In genomic region chr12:122078141-122079037, GRCh38 we compare ENCODE assay signal across 1 cellular context.
TF ChIP-seq lines count a peak whose summit lies in the region.

Gene MLXIP (plus strand): TSS chr12:122078756. CDS start chr12:122078854, 98 bp downstream.

TF ChIP-seq in HepG2, 621 proteins besides CTCF, POLR2A, EP300 and RAD21 (continued from another document and continues in another):
- no peak for TF ChIP-seq MLLT10 (CRISPR knock-in tag; IDR thresholded peaks at IDR 0.05)
- no peak for TF ChIP-seq TEAD3 (CRISPR knock-in tag; optimal IDR thresholded peaks at IDR 0.05; ENCODE audit: borderline replicate concordance)
- TF ChIP-seq, protein P1, sequence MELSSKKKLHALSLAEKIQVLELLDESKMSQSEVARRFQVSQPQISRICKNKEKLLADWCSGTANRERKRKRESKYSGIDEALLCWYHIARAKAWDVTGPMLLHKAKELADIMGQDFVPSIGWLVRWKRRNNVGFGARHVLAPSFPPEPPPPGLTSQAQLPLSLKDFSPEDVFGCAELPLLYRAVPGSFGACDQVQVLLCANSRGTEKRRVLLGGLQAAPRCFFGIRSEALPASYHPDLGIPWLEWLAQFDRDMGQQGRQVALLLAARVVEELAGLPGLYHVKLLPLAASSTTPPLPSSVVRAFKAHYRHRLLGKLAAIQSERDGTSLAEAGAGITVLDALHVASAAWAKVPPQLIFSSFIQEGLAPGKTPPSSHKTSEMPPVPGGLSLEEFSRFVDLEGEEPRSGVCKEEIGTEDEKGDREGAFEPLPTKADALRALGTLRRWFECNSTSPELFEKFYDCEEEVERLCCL (CRISPR knock-in tag; IDR thresholded peaks at IDR 0.05; ENCODE audit: borderline replicate concordance): no peak
- no peak for TF ChIP-seq ZNF788 (CRISPR knock-in tag; IDR thresholded peaks at IDR 0.05; ENCODE audit: borderline replicate concordance)
- TF ChIP-seq ATF4 (CRISPR knock-in tag; IDR thresholded peaks at IDR 0.05): no peak
- TF ChIP-seq ZNF703 (CRISPR knock-in tag; IDR thresholded peaks at IDR 0.05; ENCODE audit: borderline replicate concordance): no peak
- TF ChIP-seq TFDP1 (CRISPR knock-in tag; IDR thresholded peaks at IDR 0.05; ENCODE audit: borderline replicate concordance): peak; percentile 84; the same call in 1 of the 2 replicates
- no peak for TF ChIP-seq NONO (IDR thresholded peaks at IDR 0.05)
- no peak for TF ChIP-seq NONO (CRISPR knock-in tag; conservative IDR thresholded peaks at IDR 0.05)
- no peak for TF ChIP-seq ZBTB20 (CRISPR knock-in tag; IDR thresholded peaks at IDR 0.05; ENCODE audit: borderline replicate concordance, low read depth)
- no peak for TF ChIP-seq ZNF24 (IDR thresholded peaks at IDR 0.05)
- TF ChIP-seq SIN3A (IDR thresholded peaks at IDR 0.05; ENCODE audit: borderline replicate concordance, low read depth, low read length): 0 out of 2 replicates have a peak, but pooled peaks have one; percentile 15
- no peak for TF ChIP-seq BCLAF1 (IDR thresholded peaks at IDR 0.05)
- no peak for TF ChIP-seq TBP (CRISPR knock-in tag; IDR thresholded peaks at IDR 0.05)
- TF ChIP-seq, protein P2, sequence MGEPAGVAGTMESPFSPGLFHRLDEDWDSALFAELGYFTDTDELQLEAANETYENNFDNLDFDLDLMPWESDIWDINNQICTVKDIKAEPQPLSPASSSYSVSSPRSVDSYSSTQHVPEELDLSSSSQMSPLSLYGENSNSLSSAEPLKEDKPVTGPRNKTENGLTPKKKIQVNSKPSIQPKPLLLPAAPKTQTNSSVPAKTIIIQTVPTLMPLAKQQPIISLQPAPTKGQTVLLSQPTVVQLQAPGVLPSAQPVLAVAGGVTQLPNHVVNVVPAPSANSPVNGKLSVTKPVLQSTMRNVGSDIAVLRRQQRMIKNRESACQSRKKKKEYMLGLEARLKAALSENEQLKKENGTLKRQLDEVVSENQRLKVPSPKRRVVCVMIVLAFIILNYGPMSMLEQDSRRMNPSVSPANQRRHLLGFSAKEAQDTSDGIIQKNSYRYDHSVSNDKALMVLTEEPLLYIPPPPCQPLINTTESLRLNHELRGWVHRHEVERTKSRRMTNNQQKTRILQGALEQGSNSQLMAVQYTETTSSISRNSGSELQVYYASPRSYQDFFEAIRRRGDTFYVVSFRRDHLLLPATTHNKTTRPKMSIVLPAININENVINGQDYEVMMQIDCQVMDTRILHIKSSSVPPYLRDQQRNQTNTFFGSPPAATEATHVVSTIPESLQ (CRISPR knock-in tag; conservative IDR thresholded peaks at IDR 0.05): no peak
- TF ChIP-seq ZNF619 (CRISPR knock-in tag; IDR thresholded peaks at IDR 0.05): no peak
- peak; percentile 65 for TF ChIP-seq SP2 (CRISPR knock-in tag; IDR thresholded peaks at IDR 0.05)
- TF ChIP-seq ZNF124 (CRISPR knock-in tag; IDR thresholded peaks at IDR 0.05): no peak
- TF ChIP-seq ZKSCAN1 (IDR thresholded peaks at IDR 0.05; ENCODE audit: low read length): no peak
- TF ChIP-seq ZFP62 (CRISPR knock-in tag; IDR thresholded peaks at IDR 0.05): no peak
- TF ChIP-seq ZNF629 (CRISPR knock-in tag; conservative IDR thresholded peaks at IDR 0.05): 0 out of 2 replicates have a peak, but pooled peaks have one; percentile 28
- no peak for TF ChIP-seq NFKBIZ (CRISPR knock-in tag; IDR thresholded peaks at IDR 0.05)
- no peak for TF ChIP-seq ZC3H13 (CRISPR knock-in tag; IDR thresholded peaks at IDR 0.05)
- 0 out of 4 replicates have a peak, but pooled peaks of 1 of the 2 experiments have one; percentile 52 for TF ChIP-seq KLF16 (CRISPR knock-in tag; IDR thresholded peaks at IDR 0.05)
- TF ChIP-seq MIER3 (CRISPR knock-in tag; IDR thresholded peaks at IDR 0.05; ENCODE audit: borderline replicate concordance): no peak
- TF ChIP-seq RORA (CRISPR knock-in tag; IDR thresholded peaks at IDR 0.05): no peak
- TF ChIP-seq, protein P3, sequence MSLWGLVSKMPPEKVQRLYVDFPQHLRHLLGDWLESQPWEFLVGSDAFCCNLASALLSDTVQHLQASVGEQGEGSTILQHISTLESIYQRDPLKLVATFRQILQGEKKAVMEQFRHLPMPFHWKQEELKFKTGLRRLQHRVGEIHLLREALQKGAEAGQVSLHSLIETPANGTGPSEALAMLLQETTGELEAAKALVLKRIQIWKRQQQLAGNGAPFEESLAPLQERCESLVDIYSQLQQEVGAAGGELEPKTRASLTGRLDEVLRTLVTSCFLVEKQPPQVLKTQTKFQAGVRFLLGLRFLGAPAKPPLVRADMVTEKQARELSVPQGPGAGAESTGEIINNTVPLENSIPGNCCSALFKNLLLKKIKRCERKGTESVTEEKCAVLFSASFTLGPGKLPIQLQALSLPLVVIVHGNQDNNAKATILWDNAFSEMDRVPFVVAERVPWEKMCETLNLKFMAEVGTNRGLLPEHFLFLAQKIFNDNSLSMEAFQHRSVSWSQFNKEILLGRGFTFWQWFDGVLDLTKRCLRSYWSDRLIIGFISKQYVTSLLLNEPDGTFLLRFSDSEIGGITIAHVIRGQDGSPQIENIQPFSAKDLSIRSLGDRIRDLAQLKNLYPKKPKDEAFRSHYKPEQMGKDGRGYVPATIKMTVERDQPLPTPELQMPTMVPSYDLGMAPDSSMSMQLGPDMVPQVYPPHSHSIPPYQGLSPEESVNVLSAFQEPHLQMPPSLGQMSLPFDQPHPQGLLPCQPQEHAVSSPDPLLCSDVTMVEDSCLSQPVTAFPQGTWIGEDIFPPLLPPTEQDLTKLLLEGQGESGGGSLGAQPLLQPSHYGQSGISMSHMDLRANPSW (CRISPR knock-in tag; IDR thresholded peaks at IDR 0.05; ENCODE audit: borderline replicate concordance): no peak
- no peak for TF ChIP-seq CHD4 (IDR thresholded peaks at IDR 0.05; ENCODE audit: borderline replicate concordance, low read length)
- TF ChIP-seq ZNF430 (CRISPR knock-in tag; IDR thresholded peaks at IDR 0.05): peak; percentile 71; the same call in 1 of the 2 replicates
- peak; percentile 68 for TF ChIP-seq NFYC (CRISPR knock-in tag; IDR thresholded peaks at IDR 0.05)
- TF ChIP-seq POLR2AphosphoS5 (IDR thresholded peaks at IDR 0.05; ENCODE audit: low read depth, low read length): no peak
- peak; percentile 90 for TF ChIP-seq ZNF275 (CRISPR knock-in tag; IDR thresholded peaks at IDR 0.05; ENCODE audit: borderline replicate concordance)
- TF ChIP-seq ISL2 (CRISPR knock-in tag; IDR thresholded peaks at IDR 0.05): peak; percentile 34
- TF ChIP-seq ZNF367 (CRISPR knock-in tag; IDR thresholded peaks at IDR 0.05; ENCODE audit: borderline replicate concordance): no peak
- TF ChIP-seq NFE2L1 (CRISPR knock-in tag; IDR thresholded peaks at IDR 0.05; ENCODE audit: borderline replicate concordance): no peak
- TF ChIP-seq, protein P4, sequence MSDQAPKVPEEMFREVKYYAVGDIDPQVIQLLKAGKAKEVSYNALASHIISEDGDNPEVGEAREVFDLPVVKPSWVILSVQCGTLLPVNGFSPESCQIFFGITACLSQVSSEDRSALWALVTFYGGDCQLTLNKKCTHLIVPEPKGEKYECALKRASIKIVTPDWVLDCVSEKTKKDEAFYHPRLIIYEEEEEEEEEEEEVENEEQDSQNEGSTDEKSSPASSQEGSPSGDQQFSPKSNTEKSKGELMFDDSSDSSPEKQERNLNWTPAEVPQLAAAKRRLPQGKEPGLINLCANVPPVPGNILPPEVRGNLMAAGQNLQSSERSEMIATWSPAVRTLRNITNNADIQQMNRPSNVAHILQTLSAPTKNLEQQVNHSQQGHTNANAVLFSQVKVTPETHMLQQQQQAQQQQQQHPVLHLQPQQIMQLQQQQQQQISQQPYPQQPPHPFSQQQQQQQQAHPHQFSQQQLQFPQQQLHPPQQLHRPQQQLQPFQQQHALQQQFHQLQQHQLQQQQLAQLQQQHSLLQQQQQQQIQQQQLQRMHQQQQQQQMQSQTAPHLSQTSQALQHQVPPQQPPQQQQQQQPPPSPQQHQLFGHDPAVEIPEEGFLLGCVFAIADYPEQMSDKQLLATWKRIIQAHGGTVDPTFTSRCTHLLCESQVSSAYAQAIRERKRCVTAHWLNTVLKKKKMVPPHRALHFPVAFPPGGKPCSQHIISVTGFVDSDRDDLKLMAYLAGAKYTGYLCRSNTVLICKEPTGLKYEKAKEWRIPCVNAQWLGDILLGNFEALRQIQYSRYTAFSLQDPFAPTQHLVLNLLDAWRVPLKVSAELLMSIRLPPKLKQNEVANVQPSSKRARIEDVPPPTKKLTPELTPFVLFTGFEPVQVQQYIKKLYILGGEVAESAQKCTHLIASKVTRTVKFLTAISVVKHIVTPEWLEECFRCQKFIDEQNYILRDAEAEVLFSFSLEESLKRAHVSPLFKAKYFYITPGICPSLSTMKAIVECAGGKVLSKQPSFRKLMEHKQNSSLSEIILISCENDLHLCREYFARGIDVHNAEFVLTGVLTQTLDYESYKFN (CRISPR knock-in tag; conservative IDR thresholded peaks at IDR 0.05): 0 out of 2 replicates have a peak, but pooled peaks have one; percentile 23
- TF ChIP-seq ZNF292 (CRISPR knock-in tag; IDR thresholded peaks at IDR 0.05; ENCODE audit: borderline replicate concordance, low read depth): no peak
- no peak for TF ChIP-seq ZNF138 (CRISPR knock-in tag; IDR thresholded peaks at IDR 0.05; ENCODE audit: low read depth)
- TF ChIP-seq MBD4 (IDR thresholded peaks at IDR 0.05; ENCODE audit: borderline replicate concordance, low read length): no peak
- no peak for TF ChIP-seq PBX2 (CRISPR knock-in tag; IDR thresholded peaks at IDR 0.05)
